Comparison of ENCODE assay signal across 10 cellular contexts in the genomic region with DNA sequence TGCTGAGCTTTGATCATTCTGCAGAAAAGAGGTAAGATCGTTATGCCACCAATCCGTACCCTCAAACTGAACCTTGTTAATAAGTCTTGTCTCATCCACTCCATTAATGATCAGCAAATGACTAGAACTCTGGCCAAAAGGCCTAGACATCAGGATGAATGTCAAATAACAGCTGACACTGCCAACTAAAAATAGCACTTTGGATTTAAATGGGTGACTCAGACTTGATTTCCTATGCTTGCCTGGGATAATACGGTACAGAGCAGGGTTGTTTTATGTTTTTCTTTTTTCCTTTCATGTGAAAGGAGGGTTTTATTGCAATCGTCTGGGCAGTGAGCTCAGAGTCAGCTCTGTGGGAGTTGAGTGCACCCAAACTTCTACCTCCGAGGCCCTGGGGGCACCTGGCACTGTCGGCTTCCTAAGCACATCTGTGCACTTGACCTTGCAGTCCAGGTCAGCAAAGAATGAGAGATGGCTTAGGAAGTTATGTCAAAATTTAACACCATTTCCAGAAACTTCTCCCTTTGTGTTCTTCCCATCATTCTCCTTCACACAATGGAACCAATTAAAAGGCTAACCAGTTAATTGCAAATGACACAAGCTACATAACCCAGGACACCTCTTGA.
DNase-seq lines count a peak whose midpoint lies in the region; TF ChIP-seq lines count a peak whose summit lies in the region.
"Had no signal": no experiment of that assay in that cellular context is flagged by ENCODE, and none has a peak within 500 bp of the region (broad histone marks: within the 10 kb centered on the region; RNA-seq: fewer than 3 reads in every experiment).

No MANE protein-coding gene starts in this region.

- H2AFZ ChIP-seq in OCI-LY7 (ENCODE audit: low read length) = no peak overlapping the region

- H3K4me1 ChIP-seq in thyroid gland (peaks cover 0 to 7% of the 10 kb centered on the region in 2 donors), OCI-LY7 (ENCODE audit: insufficient read depth, low read length, poor library complexity, severe bottlenecking) (no peaks in the 10 kb centered on the region)

- H3K27me3 ChIP-seq in kidney epithelial cell (ENCODE audit: control insufficient read depth, insufficient read depth, low read length) = no peaks in the 10 kb centered on the region
- H3K27me3 ChIP-seq in thyroid gland = no peaks in the 10 kb centered on the region

- H3K36me3 ChIP-seq in kidney epithelial cell (ENCODE audit: control insufficient read depth, insufficient read depth, low read length) = no peaks in the 10 kb centered on the region
- H3K36me3 ChIP-seq in thyroid gland = no peaks in the 10 kb centered on the region
- no peaks in the 10 kb centered on the region for H3K36me3 ChIP-seq in OCI-LY7 (ENCODE audit: insufficient read depth, low read length)

- intact Hi-C loops in thyroid gland (cut with DNase I) = no loop called here
- intact Hi-C loops in OCI-LY7 (cut with micrococcal nuclease; ENCODE audit: unreplicated experiment) = no loop called here

- H3K79me2 ChIP-seq in OCI-LY7 (ENCODE audit: insufficient read depth, low read depth, low read length) = no peaks in the 10 kb centered on the region

- POLR2A ChIA-PET in OCI-LY7 (lab: Charles Lee) = no interaction called here

- BruUV-seq in OCI-LY7 (replicated peaks; lab: Mats Ljungman, UMichigan) = no TSS peak

- H3K9me3 ChIP-seq in thyroid gland (no peaks in the 10 kb centered on the region), OCI-LY7 (ENCODE audit: low read length) (no peaks in the 10 kb centered on the region)
- H3K9me3 ChIP-seq: A549 had no signal

- WGBS in thyroid gland, 2 donors = 56 to 65% methylated on average over 6 of the region's 6 CpGs

- no peaks in the 10 kb centered on the region for H3K9me2 ChIP-seq in OCI-LY7 (ENCODE audit: insufficient read depth, low read length)

- no peak for TF ChIP-seq POLR2A in thyroid gland (IDR thresholded peaks at IDR 0.05)

- TF ChIP-seq CTCF in coronary artery (IDR thresholded peaks at IDR 0.05) (no peak), kidney epithelial cell (IDR thresholded peaks at IDR 0.05; ENCODE audit: insufficient read depth, low read length, poor library complexity, severe bottlenecking) (no peak), thyroid gland (IDR thresholded peaks at IDR 0.05) (no peak), OCI-LY7 (conservative IDR thresholded peaks at IDR 0.05; ENCODE audit: low read length) (no peak)

- H3K27ac ChIP-seq in coronary artery (peak overlapping the region; percentile 33 to 42), thyroid gland (peak overlapping the region in 2 of 3 donors; percentile 13 to 40), OCI-LY7 (ENCODE audit: low read depth, low read length, poor library complexity, severe bottlenecking) (no peak overlapping the region)
- H3K27ac ChIP-seq: A549 had no signal

- peak; percentile 3 for DNase-seq in NCI-H1105 treated with DMSO at 0.1 percent for 48 hours (lab: John Stamatoyannopoulos, UW)
- no peak for DNase-seq in NCI-H1105 (lab: John Stamatoyannopoulos, UW)
- DNase-seq in coronary artery (ENCODE audit: low spot score) = no peak
- DNase-seq in kidney epithelial cell (ENCODE audit: low read depth) = peak; percentile 98
- no peak for DNase-seq in thyroid gland
- no peak for DNase-seq in NCI-H2029 (lab: John Stamatoyannopoulos, UW)
- no peak for DNase-seq in OCI-LY7 (ENCODE audit: low spot score)
- DNase-seq in cerebellar cortex (ENCODE audit: low spot score) = no peak
- DNase-seq: activated CD4-positive, alpha-beta T cell treated with anti-CD3 and anti-CD28 coated beads, Interleukin-2, amount 50 U/mL, for 4 hours had no signal

- H3K4me2 ChIP-seq in OCI-LY7 (ENCODE audit: low read length) = no peak overlapping the region
- H3K4me2 ChIP-seq: A549 had no signal

- no peak overlapping the region for H3K4me3 ChIP-seq in coronary artery
- H3K4me3 ChIP-seq in kidney epithelial cell (ENCODE audit: low read depth, low read length) = no peak overlapping the region
- no peak overlapping the region for H3K4me3 ChIP-seq in thyroid gland (replicated peaks in 1 of 3)
- no peak overlapping the region for H3K4me3 ChIP-seq in OCI-LY7 (ENCODE audit: low read depth, low read length, poor library complexity, severe bottlenecking)
- H3K4me3 ChIP-seq: A549 had no signal

- CTCF ChIA-PET in OCI-LY7 (lab: Charles Lee; ENCODE audit: unreplicated experiment) = interaction anchor here (0.5 kb wide), 1 partner anchor 143 kb away, joined by 6 read pairs; no protein-coding TSS in a partner anchor

- no peaks in the 10 kb centered on the region for H4K20me1 ChIP-seq in OCI-LY7 (ENCODE audit: insufficient read depth, low read length)

Comparison
In these comparisons a context has a peak if more than half of its experiments do, and no peak if none do; other contexts are left out.
1. DNase-seq: peak in NCI-H1105 treated with DMSO at 0.1 percent for 48 hours (single experiment) and kidney epithelial cell (single experiment); none in NCI-H1105 (single experiment), coronary artery (single experiment), thyroid gland (0 of 2), NCI-H2029 (single experiment), OCI-LY7 (single experiment) and cerebellar cortex (single experiment).